1 cellular context compared by ENCODE assay signal in the genomic region with DNA sequence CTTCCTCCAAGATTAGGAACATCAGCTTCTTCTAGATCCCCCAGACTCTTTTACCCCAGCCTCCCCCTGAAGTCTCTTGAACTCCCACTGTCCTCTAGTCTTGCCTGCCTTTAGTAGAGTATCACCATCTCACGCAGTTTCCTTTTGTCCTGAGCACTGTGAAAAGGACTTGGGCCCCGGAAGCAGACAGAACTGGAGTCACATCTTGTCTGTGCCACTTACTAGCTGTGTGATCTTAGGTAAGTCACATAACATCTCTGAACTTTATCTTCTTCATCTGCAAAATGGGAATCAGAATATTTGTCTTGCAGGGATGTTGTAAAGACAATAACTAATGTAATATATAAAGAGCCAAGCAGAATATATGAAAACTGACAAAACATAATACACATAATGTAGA.
TF ChIP-seq lines count a peak whose summit lies in the region.

No MANE protein-coding gene starts in this region.

TF ChIP-seq in K562, 482 proteins besides CTCF, POLR2A, EP300 and RAD21 (continued from another document):
- TF ChIP-seq, protein P1, sequence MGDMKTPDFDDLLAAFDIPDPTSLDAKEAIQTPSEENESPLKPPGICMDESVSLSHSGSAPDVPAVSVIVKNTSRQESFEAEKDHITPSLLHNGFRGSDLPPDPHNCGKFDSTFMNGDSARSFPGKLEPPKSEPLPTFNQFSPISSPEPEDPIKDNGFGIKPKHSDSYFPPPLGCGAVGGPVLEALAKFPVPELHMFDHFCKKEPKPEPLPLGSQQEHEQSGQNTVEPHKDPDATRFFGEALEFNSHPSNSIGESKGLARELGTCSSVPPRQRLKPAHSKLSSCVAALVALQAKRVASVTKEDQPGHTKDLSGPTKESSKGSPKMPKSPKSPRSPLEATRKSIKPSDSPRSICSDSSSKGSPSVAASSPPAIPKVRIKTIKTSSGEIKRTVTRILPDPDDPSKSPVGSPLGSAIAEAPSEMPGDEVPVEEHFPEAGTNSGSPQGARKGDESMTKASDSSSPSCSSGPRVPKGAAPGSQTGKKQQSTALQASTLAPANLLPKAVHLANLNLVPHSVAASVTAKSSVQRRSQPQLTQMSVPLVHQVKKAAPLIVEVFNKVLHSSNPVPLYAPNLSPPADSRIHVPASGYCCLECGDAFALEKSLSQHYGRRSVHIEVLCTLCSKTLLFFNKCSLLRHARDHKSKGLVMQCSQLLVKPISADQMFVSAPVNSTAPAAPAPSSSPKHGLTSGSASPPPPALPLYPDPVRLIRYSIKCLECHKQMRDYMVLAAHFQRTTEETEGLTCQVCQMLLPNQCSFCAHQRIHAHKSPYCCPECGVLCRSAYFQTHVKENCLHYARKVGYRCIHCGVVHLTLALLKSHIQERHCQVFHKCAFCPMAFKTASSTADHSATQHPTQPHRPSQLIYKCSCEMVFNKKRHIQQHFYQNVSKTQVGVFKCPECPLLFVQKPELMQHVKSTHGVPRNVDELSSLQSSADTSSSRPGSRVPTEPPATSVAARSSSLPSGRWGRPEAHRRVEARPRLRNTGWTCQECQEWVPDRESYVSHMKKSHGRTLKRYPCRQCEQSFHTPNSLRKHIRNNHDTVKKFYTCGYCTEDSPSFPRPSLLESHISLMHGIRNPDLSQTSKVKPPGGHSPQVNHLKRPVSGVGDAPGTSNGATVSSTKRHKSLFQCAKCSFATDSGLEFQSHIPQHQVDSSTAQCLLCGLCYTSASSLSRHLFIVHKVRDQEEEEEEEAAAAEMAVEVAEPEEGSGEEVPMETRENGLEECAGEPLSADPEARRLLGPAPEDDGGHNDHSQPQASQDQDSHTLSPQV (IDR thresholded peaks at IDR 0.05) = no peak
- TF ChIP-seq, protein P2, sequence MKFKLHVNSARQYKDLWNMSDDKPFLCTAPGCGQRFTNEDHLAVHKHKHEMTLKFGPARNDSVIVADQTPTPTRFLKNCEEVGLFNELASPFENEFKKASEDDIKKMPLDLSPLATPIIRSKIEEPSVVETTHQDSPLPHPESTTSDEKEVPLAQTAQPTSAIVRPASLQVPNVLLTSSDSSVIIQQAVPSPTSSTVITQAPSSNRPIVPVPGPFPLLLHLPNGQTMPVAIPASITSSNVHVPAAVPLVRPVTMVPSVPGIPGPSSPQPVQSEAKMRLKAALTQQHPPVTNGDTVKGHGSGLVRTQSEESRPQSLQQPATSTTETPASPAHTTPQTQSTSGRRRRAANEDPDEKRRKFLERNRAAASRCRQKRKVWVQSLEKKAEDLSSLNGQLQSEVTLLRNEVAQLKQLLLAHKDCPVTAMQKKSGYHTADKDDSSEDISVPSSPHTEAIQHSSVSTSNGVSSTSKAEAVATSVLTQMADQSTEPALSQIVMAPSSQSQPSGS (CRISPR knock-in tag; IDR thresholded peaks at IDR 0.05) = no peak
- TF ChIP-seq RFX1 (IDR thresholded peaks at IDR 0.05) (no peak), SIRT6 (IDR thresholded peaks at IDR 0.05; ENCODE audit: low read depth, low read length) (no peak), ZSCAN29 (IDR thresholded peaks at IDR 0.05) (no peak), BCOR (IDR thresholded peaks at IDR 0.05) (peak; percentile 82), CBX8 (IDR thresholded peaks at IDR 0.05; ENCODE audit: borderline replicate concordance, extremely low read depth, low read depth, low read length, poor library complexity, severe bottlenecking) (no peak), ZNF57 (CRISPR knock-in tag; IDR thresholded peaks at IDR 0.05) (no peak), ZNF41 (CRISPR knock-in tag; conservative IDR thresholded peaks at IDR 0.05) (no peak), MYBL2 (IDR thresholded peaks at IDR 0.05; ENCODE audit: low read depth) (no peak), MYBL2 (CRISPR knock-in tag; IDR thresholded peaks at IDR 0.05; ENCODE audit: borderline replicate concordance) (no peak), NFIX (CRISPR knock-in tag; IDR thresholded peaks at IDR 0.05; ENCODE audit: low read depth) (no peak), HDAC2 (IDR thresholded peaks at IDR 0.05) (peak; percentile 34; the same call in 1 of the 2 replicates)
TF ChIP-seq in K562: peak in this region for 5.
